ENCODE assay signal across 15 cellular contexts in genomic region chr18:28267276-28267675, GRCh38.
"Had no signal": no experiment of that assay in that cellular context is flagged by ENCODE, and none has a peak within 500 bp of the region (broad histone marks: within the 10 kb centered on the region; RNA-seq: fewer than 3 reads in every experiment).

No MANE protein-coding gene starts in this region.

- H3K4me3 ChIP-seq: colonic mucosa, neural progenitor cell, ovary, right atrium auricular region, sigmoid colon, uterus had no signal

- H3K4me1 Mint-ChIP-seq: natural killer cell, neural progenitor cell had no signal

- H3K36me3 Mint-ChIP-seq: natural killer cell, neural progenitor cell, type B pancreatic cell had no signal

- H3K9ac ChIP-seq: neural progenitor cell had no signal

- DNase-seq: colonic mucosa; erythroblast; natural killer cell; nucleus accumbens; ovary; sigmoid colon; small intestine; stimulated activated CD4-positive, alpha-beta T cell treated with anti-CD3 and anti-CD28 coated beads, Interleukin-12 subunit alpha, Interleukin-12 subunit beta, amount 100 ng/mL, for 4 hours; stimulated activated CD4-positive, alpha-beta T cell treated with anti-CD3 and anti-CD28 coated beads, Interleukin-2, amount 100 ng/mL, for 48 hours; stimulated activated naive CD4-positive, alpha-beta T cell treated with Interleukin-2 at 50 U/mL for 16 hours; uterus had no signal

- H3K27ac ChIP-seq: colonic mucosa, foreskin keratinocyte, neural progenitor cell, ovary, right atrium auricular region, sigmoid colon, uterus had no signal

- H3K9me3 ChIP-seq: colonic mucosa, ovary, sigmoid colon, uterus had no signal

- H3K4me1 ChIP-seq: colonic mucosa, foreskin keratinocyte, neural progenitor cell, right atrium auricular region, sigmoid colon, uterus had no signal

- H3K4me2 ChIP-seq: neural progenitor cell had no signal

- H3K36me3 ChIP-seq: colonic mucosa, neural progenitor cell, ovary, right atrium auricular region, sigmoid colon, uterus had no signal

- H3K9me3 Mint-ChIP-seq: neural progenitor cell, type B pancreatic cell had no signal

- H3K27me3 ChIP-seq: colonic mucosa, foreskin keratinocyte, neural progenitor cell, ovary, right atrium auricular region, sigmoid colon, uterus had no signal

- H3K27ac Mint-ChIP-seq: natural killer cell, neural progenitor cell, type B pancreatic cell had no signal

- H3K4me3 Mint-ChIP-seq: natural killer cell, neural progenitor cell, type B pancreatic cell had no signal

- H3K27me3 Mint-ChIP-seq: type B pancreatic cell had no signal
